In the genomic region with DNA sequence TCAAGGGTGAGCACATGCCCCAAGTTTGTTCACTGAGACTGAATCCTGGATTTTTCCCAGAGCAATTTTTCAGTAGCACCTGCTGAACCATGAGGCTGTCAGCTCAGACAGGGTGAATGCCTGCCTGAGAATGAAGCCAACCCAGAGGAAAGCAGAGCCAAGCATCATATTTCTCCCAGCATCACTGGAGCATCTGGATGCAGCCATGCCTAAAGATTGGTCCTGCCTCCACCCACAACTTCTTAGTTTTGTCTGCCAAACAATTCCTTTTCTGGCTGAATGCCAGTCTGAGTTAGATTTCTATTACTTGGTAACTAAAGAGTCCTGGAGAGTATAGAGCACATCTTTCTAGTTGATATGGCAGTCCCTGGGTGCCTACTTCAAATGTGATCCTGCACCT, we compare ENCODE assay signal across 18 cellular contexts.
A peak's percentile ranks its signal among the peaks of the same experiment; 100 is the strongest.
DNase-seq lines count a peak whose midpoint lies in the region; ATAC-seq lines count a peak whose summit lies in the region.
"Had no signal": no experiment of that assay in that cellular context is flagged by ENCODE, and none has a peak within 500 bp of the region (broad histone marks: within the 10 kb centered on the region; RNA-seq: fewer than 3 reads in every experiment).

No MANE protein-coding gene starts in this region.

- ATAC-seq in HG02938 (IDR thresholded peaks at IDR 0.05; ENCODE audit: unreplicated experiment) (no peak), HG03039 (IDR thresholded peaks at IDR 0.05; ENCODE audit: unreplicated experiment) (no peak)
- ATAC-seq: left cardiac atrium had no signal

- intact Hi-C loops in posterior cingulate gyrus (cut with DNase I) = no loop called here

- DNase-seq in DMS 273 treated with DMSO at 0.1 percent for 48 hours (lab: John Stamatoyannopoulos, UW) (peak; percentile 45), NCI-H2107 (lab: John Stamatoyannopoulos, UW) (peak; percentile 8), RPMI7951 (ENCODE audit: low read depth) (peak; percentile 38), kidney tubule cell (ENCODE audit: low spot score) (peak; percentile 74), posterior cingulate gyrus (no peak)
- DNase-seq in activated CD8-positive, alpha-beta memory T cell treated with anti-CD3 and anti-CD28 coated beads for 24 hours = no peak
- DNase-seq: activated CD4-positive, alpha-beta T cell treated with anti-CD3 and anti-CD28 coated beads for 48 hours; activated naive CD4-positive, alpha-beta T cell treated with anti-CD3 and anti-CD28 coated beads for 36 hours; amygdala; CD4-positive, alpha-beta T cell; central memory CD4-positive, alpha-beta T cell; head of caudate nucleus; left cardiac atrium; NCI-H524 treated with DMSO at 0.1 percent for 48 hours; RPMI8226; stimulated activated CD4-positive, alpha-beta T cell treated with anti-CD3 and anti-CD28 coated beads, Interleukin-2, amount 100 ng/mL, for 24 hours had no signal

Comparison
In these comparisons a context has a peak if more than half of its experiments do, and no peak if none do; other contexts are left out.
1. DNase-seq: peak in DMS 273 treated with DMSO at 0.1 percent for 48 hours (single experiment), NCI-H2107 (single experiment), RPMI7951 (single experiment) and kidney tubule cell (single experiment); none in activated CD8-positive, alpha-beta memory T cell treated with anti-CD3 and anti-CD28 coated beads for 24 hours (single experiment) and posterior cingulate gyrus (0 of 10).